ENCODE assay signal across 2 cellular contexts in genomic region chr7:128274890-128275603, GRCh38.
TF ChIP-seq lines count a peak whose summit lies in the region.

No MANE protein-coding gene starts in this region.

TF ChIP-seq in K562, 482 proteins besides CTCF, POLR2A, EP300 and RAD21:
- TF ChIP-seq STAT5B (CRISPR knock-in tag; IDR thresholded peaks at IDR 0.05) (no peak), CEBPG (CRISPR knock-in tag; IDR thresholded peaks at IDR 0.05) (no peak), CEBPG (tag; conservative IDR thresholded peaks at IDR 0.05 in 1 of 2, IDR thresholded peaks at IDR 0.05 in 1 of 2) (peak; percentile 47 to 49), CEBPB (tag; IDR thresholded peaks at IDR 0.05) (peak; percentile 76)
- TF ChIP-seq, protein P1, sequence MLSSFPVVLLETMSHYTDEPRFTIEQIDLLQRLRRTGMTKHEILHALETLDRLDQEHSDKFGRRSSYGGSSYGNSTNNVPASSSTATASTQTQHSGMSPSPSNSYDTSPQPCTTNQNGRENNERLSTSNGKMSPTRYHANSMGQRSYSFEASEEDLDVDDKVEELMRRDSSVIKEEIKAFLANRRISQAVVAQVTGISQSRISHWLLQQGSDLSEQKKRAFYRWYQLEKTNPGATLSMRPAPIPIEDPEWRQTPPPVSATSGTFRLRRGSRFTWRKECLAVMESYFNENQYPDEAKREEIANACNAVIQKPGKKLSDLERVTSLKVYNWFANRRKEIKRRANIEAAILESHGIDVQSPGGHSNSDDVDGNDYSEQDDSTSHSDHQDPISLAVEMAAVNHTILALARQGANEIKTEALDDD (IDR thresholded peaks at IDR 0.05), result no peak
- TF ChIP-seq, protein P2, sequence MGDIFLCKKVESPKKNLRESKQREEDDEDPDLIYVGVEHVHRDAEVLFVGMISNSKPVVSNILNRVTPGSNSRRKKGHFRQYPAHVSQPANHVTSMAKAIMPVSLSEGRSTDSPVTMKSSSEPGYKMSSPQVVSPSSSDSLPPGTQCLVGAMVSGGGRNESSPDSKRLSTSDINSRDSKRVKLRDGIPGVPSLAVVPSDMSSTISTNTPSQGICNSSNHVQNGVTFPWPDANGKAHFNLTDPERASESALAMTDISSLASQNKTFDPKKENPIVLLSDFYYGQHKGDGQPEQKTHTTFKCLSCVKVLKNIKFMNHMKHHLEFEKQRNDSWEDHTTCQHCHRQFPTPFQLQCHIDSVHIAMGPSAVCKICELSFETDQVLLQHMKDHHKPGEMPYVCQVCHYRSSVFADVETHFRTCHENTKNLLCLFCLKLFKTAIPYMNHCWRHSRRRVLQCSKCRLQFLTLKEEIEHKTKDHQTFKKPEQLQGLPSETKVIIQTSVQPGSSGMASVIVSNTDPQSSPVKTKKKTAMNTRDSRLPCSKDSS (IDR thresholded peaks at IDR 0.05; ENCODE audit: low read depth, partially characterized antibody), result no peak
TF ChIP-seq in K562: peak in this region for 2.

TF ChIP-seq in liver, 16 proteins besides CTCF, POLR2A, EP300 and RAD21:
- TF ChIP-seq SP1 (IDR thresholded peaks at IDR 0.05) (peak; percentile 25), JUND (IDR thresholded peaks at IDR 0.05) (no peak), RXRA (IDR thresholded peaks at IDR 0.05) (peak in 1 of 2 donors; percentile 13), NR2F2 (IDR thresholded peaks at IDR 0.05) (no peak), HNF4A (conservative IDR thresholded peaks at IDR 0.05) (peak; percentile 51 to 81), HNF4G (IDR thresholded peaks at IDR 0.05) (peak; percentile 23)
- TF ChIP-seq, protein P3, sequence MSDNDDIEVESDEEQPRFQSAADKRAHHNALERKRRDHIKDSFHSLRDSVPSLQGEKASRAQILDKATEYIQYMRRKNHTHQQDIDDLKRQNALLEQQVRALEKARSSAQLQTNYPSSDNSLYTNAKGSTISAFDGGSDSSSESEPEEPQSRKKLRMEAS (IDR thresholded peaks at IDR 0.05), result no peak
